ENCODE assay signal across 8 cellular contexts in genomic region chr7:149625339-149625946, GRCh38.
DNase-seq lines count a peak whose midpoint lies in the region; ATAC-seq and TF ChIP-seq lines count a peak whose summit lies in the region.

No MANE protein-coding gene starts in this region.

- intact Hi-C loops in Caco-2 (cut with micrococcal nuclease; ENCODE audit: unreplicated experiment), result loop anchor here (2.0 kb wide), 1 partner anchor 117 kb away; no protein-coding TSS in a partner anchor

- no peaks in the 10 kb centered on the region for H3F3A ChIP-seq in neural progenitor cell (ENCODE audit: low read depth)

- H3K27me3 Mint-ChIP-seq in Caco-2 (ENCODE audit: insufficient read depth, unreplicated experiment), result no peaks in the 10 kb centered on the region
- H3K27me3 Mint-ChIP-seq in neural progenitor cell (ENCODE audit: insufficient read depth, low read depth), result peaks cover 4% of the 10 kb centered on the region

- H3K4me3 ChIP-seq in Caco-2 (ENCODE audit: low read depth, low read length) (peak overlapping the region; percentile 89), HFF-Myc (replicated peaks; ENCODE audit: low read depth, low read length) (peak overlapping the region; percentile 74), Peyer's patch (peak overlapping the region; percentile 81 to 99 (median 93)), gastroesophageal sphincter (peak overlapping the region; percentile 82 to 99), neural progenitor cell (peak overlapping the region; percentile 96), thymus (ENCODE audit: low read length) (peak overlapping the region; percentile 91)

- no peak overlapping the region for H3K9ac ChIP-seq in neural progenitor cell

- H3K4me2 ChIP-seq in neural progenitor cell, result peak overlapping the region; percentile 84

- H3K36me3 ChIP-seq in Caco-2 (ENCODE audit: control insufficient read depth, insufficient read depth, low read length) (no peaks in the 10 kb centered on the region), Peyer's patch (peaks cover 0 to 9% (median 0%) of the 10 kb centered on the region in 3 donors), gastroesophageal sphincter (peaks cover 0 to 17% of the 10 kb centered on the region in 2 donors), neural progenitor cell (no peaks in the 10 kb centered on the region), thymus (ENCODE audit: control insufficient read depth, insufficient read depth) (peaks cover 8% of the 10 kb centered on the region)

- H3K27ac Mint-ChIP-seq in Caco-2 (ENCODE audit: unreplicated experiment) (no peak overlapping the region), neural progenitor cell (no peak overlapping the region)

- no peaks in the 10 kb centered on the region for H3K27me3 ChIP-seq in Caco-2 (replicated peaks; ENCODE audit: control insufficient read depth, insufficient read depth, low read length)
- no peaks in the 10 kb centered on the region for H3K27me3 ChIP-seq in Peyer's patch
- H3K27me3 ChIP-seq in gastroesophageal sphincter, result no peaks in the 10 kb centered on the region
- H3K27me3 ChIP-seq in neural progenitor cell, result peaks cover 35% of the 10 kb centered on the region
- H3K27me3 ChIP-seq in thymus (ENCODE audit: control insufficient read depth, insufficient read depth), result no peaks in the 10 kb centered on the region

- POLR2A ChIA-PET in Caco-2 (lab: Charles Lee), result interaction anchor here (0.6 to 1.0 kb wide), 2 partner anchors 147 to 213 kb away, joined by 4 to 5 read pairs; partner anchors contain the start of gene ZNF862

- no peak overlapping the region for H2AFZ ChIP-seq in neural progenitor cell (replicated peaks)

- H3K4me1 ChIP-seq in Caco-2 (peaks cover 4% of the 10 kb centered on the region; the same call in 1 of the 2 replicates), Peyer's patch (peaks cover 0 to 15% (median 10%) of the 10 kb centered on the region in 4 donors), gastroesophageal sphincter (peaks cover 0 to 37% (median 13%) of the 10 kb centered on the region in 3 donors), neural progenitor cell (no peaks in the 10 kb centered on the region), thymus (ENCODE audit: control insufficient read depth, insufficient read depth, low read length) (peaks cover 4% of the 10 kb centered on the region)

- TF ChIP-seq POLR2A in Peyer's patch (IDR thresholded peaks at IDR 0.05), result no peak
- no peak for TF ChIP-seq POLR2A in gastroesophageal sphincter (IDR thresholded peaks at IDR 0.05)

- peaks cover 29% of the 10 kb centered on the region for H3K79me2 ChIP-seq in neural progenitor cell (ENCODE audit: low read depth)

- H3K9me3 Mint-ChIP-seq in Caco-2 (ENCODE audit: unreplicated experiment), result no peaks in the 10 kb centered on the region
- no peaks in the 10 kb centered on the region for H3K9me3 Mint-ChIP-seq in neural progenitor cell

- no peak for TF ChIP-seq EP300 in gastroesophageal sphincter (IDR thresholded peaks at IDR 0.05)

- CTCF ChIA-PET in Caco-2 (lab: Charles Lee), result interaction anchor here (0.6 to 1.2 kb wide), 4 partner anchors 38 to 181 kb away, joined by 3 to 4 read pairs (median 3); no protein-coding TSS in a partner anchor

- 32 to 35% methylated on average over 5 to 12 of the region's 17 CpGs for WGBS in gastroesophageal sphincter (ENCODE audit: low coverage in 1 of 2), 2 donors
- 33% methylated on average over 17 of the region's 17 CpGs for WGBS in thymus

- BruUV-seq in Caco-2 (replicated peaks; lab: Mats Ljungman, UMichigan), result no TSS peak

- H3K4me3 Mint-ChIP-seq in Caco-2 (ENCODE audit: unreplicated experiment) (peak overlapping the region; percentile 99), neural progenitor cell (peak overlapping the region; percentile 80)

- no peak for ATAC-seq in gastroesophageal sphincter

- H3K27ac ChIP-seq in Peyer's patch (peak overlapping the region in 3 of 4 donors; percentile 85 to 89 (median 86)), gastroesophageal sphincter (peak overlapping the region; percentile 88 to 95 (median 93)), neural progenitor cell (no peak overlapping the region), thymus (ENCODE audit: low read depth) (peak overlapping the region; percentile 40)

- no peaks in the 10 kb centered on the region for H3K9me3 ChIP-seq in Caco-2
- H3K9me3 ChIP-seq in Peyer's patch, result no peaks in the 10 kb centered on the region
- H3K9me3 ChIP-seq in gastroesophageal sphincter, result no peaks in the 10 kb centered on the region
- no peaks in the 10 kb centered on the region for H3K9me3 ChIP-seq in neural progenitor cell (ENCODE audit: low read depth)
- H3K9me3 ChIP-seq in thymus (ENCODE audit: control insufficient read depth), result no peaks in the 10 kb centered on the region

- peaks cover 27% of the 10 kb centered on the region for H4K20me1 ChIP-seq in neural progenitor cell (ENCODE audit: low read depth)

- H3K36me3 Mint-ChIP-seq in Caco-2 (ENCODE audit: insufficient read depth, unreplicated experiment) (peaks cover 34% of the 10 kb centered on the region), neural progenitor cell (peaks cover 4% of the 10 kb centered on the region)

- H3K4me1 Mint-ChIP-seq in Caco-2 (ENCODE audit: low read depth, unreplicated experiment) (peaks cover 6% of the 10 kb centered on the region), neural progenitor cell (peaks cover 21% of the 10 kb centered on the region)

- TF ChIP-seq CTCF in Caco-2 (IDR thresholded peaks at IDR 0.05; ENCODE audit: insufficient read depth in 1 of 2, low read depth in 1 of 2, low read length in 1 of 2, severe bottlenecking in 1 of 2, unreplicated experiment in 1 of 2) (peak; percentile 49 to 50), HFF-Myc (IDR thresholded peaks at IDR 0.05; ENCODE audit: low read depth, low read length, missing control alignments) (peak; percentile 68), Peyer's patch (IDR thresholded peaks at IDR 0.05) (peak in 5 of 6 experiments; percentile 47 to 61 (median 56)), gastroesophageal sphincter (IDR thresholded peaks at IDR 0.05) (peak; percentile 21 to 57 (median 46)), neural progenitor cell (IDR thresholded peaks at IDR 0.05) (peak; percentile 76)

- DNase-seq in Caco-2 (peak in 1 of 2 experiments; percentile 29), HFF-Myc (ENCODE audit: extremely low read depth, low read depth) (peak; percentile 21), Peyer's patch (peak; percentile 63 to 84 (median 65)), neural progenitor cell (ENCODE audit: low spot score) (peak; percentile 83), NCI-H226 (no peak)
- DNase-seq in activated effector memory CD4-positive, alpha-beta T cell treated with Interleukin-2 at 50 U/mL for 16 hours, result peak; percentile 29
